8 cellular contexts compared by ENCODE assay signal in the genomic region with DNA sequence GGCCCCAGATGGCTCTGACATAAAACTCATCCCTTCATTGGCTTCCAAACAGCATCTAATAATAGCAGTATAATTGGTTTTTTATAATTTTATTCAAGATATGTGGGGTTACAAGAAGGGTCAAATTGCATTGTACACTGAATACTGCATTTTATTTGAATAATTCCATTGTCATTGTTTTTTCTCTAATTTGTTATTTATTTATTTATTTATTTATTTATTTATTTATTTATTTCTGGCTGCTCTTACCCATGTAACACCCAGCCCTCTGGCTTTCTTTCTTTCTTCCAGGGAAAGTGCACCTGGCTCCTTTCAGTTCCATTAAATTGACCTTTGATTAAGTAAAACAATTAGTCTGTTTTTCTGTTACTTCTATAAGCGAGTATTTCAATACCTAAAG.
"Had no signal": no experiment of that assay in that cellular context is flagged by ENCODE, and none has a peak within 500 bp of the region (broad histone marks: within the 10 kb centered on the region; RNA-seq: fewer than 3 reads in every experiment).

No MANE protein-coding gene starts in this region.

- FAIRE-seq: G401.6, GM12878, GM12891, GM12892, GM18507, GM19239 had no signal

- H3K4me3 ChIP-seq: GM12878 had no signal

- DNase-seq: GDM1, GF-D8 had no signal

- ATAC-seq: GM12878 had no signal
